Comparison of ENCODE assay signal across 2 cellular contexts in genomic region chr7:131159961-131160361, GRCh38.
A peak's percentile ranks its signal among the peaks of the same experiment; 100 is the strongest.
TF ChIP-seq lines count a peak whose summit lies in the region.

No MANE protein-coding gene starts in this region.

TF ChIP-seq in SK-N-SH, 30 proteins besides CTCF, POLR2A, EP300 and RAD21 (continued from another document):
- TF ChIP-seq SMC3 (IDR thresholded peaks at IDR 0.05; ENCODE audit: low read depth, low read length) (no peak), PBX3 (IDR thresholded peaks at IDR 0.05) (peak; percentile 34), FOSL2 (IDR thresholded peaks at IDR 0.05; ENCODE audit: borderline replicate concordance, low read depth) (peak; percentile 32; the same call in 1 of the 2 replicates), TCF12 (IDR thresholded peaks at IDR 0.05) (peak; percentile 47; the same call in 1 of the 2 replicates), YY1 (IDR thresholded peaks at IDR 0.05; ENCODE audit: low read depth) (no peak), ZBTB33 (IDR thresholded peaks at IDR 0.05; ENCODE audit: borderline replicate concordance, low read depth) (no peak)

TF ChIP-seq in SK-N-SH treated with all-trans-retinoic acid at 6 μM for 48 hours, 23 proteins besides CTCF, POLR2A, EP300 and RAD21 (continued from another document):
- TF ChIP-seq TSHZ2 (CRISPR knock-in tag; IDR thresholded peaks at IDR 0.05) (no peak), ZFP30 (CRISPR knock-in tag; IDR thresholded peaks at IDR 0.05) (no peak), ARNTL (CRISPR knock-in tag; IDR thresholded peaks at IDR 0.05; ENCODE audit: borderline replicate concordance, low read depth) (no peak), ZC3H10 (CRISPR knock-in tag; IDR thresholded peaks at IDR 0.05) (no peak), CSRNP3 (CRISPR knock-in tag; IDR thresholded peaks at IDR 0.05) (no peak), ZNF70 (CRISPR knock-in tag; IDR thresholded peaks at IDR 0.05) (no peak), CREB5 (CRISPR knock-in tag; IDR thresholded peaks at IDR 0.05; ENCODE audit: low read depth) (no peak), RARB (CRISPR knock-in tag; IDR thresholded peaks at IDR 0.05) (no peak), SNAI2 (CRISPR knock-in tag; IDR thresholded peaks at IDR 0.05) (no peak), BACH2 (CRISPR knock-in tag; IDR thresholded peaks at IDR 0.05; ENCODE audit: borderline replicate concordance) (no peak)
